26 cellular contexts compared by ENCODE assay signal in the genomic region with DNA sequence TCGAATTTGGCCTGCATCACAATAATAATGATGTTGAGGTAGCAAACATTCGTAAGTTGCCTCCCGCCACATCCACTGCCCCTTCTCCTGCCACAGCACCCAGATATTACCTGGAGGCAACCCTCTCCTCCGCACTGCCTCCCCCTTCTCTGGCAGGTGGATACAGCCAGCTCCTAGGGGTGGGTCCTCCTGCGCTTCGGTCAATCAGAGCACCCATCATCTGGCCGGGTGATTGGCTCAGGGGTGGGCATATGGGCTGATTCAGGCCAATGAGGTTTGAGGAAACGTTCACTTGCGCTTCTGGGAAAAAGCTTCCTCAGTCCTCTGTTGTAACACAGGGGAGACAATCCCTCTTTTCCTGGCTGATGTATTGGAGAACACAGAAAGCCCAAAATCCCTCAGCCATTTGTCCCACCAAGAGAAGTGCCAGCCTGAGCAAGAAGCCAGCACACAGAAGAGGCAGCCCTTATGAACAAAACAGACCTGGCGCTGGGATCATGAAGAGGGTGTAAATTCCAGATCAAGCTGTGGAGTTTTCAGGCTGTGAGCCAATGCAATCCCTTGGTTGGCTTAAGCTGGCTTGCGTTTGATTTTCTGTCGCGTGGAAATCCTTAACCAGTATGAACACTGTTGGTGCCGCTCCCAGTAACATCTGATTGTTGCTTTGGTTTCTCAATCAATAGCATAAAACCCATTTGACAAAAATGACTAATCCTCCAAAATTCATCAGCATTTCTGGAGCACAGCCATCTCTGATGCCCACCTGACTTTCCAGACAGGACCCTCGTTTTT.
DNase-seq lines count a peak whose midpoint lies in the region; ATAC-seq, FAIRE-seq and TF ChIP-seq lines count a peak whose summit lies in the region.
"Had no signal": no experiment of that assay in that cellular context is flagged by ENCODE, and none has a peak within 500 bp of the region (broad histone marks: within the 10 kb centered on the region; RNA-seq: fewer than 3 reads in every experiment).

No MANE protein-coding gene starts in this region.

- intact Hi-C loops in K562 (cut with micrococcal nuclease) (no loop called here), psoas muscle (cut with DNase I) (no loop called here), stomach (cut with DNase I; ENCODE audit: low total_unique reads) (no loop called here), tibial artery (cut with DNase I; ENCODE audit: low total_unique reads) (no loop called here)

- BruUV-seq in K562 (replicated peaks; lab: Mats Ljungman, UMichigan): no TSS peak

- TF ChIP-seq POLR2A in K562 (conservative IDR thresholded peaks at IDR 0.05): no peak
- TF ChIP-seq POLR2A in stomach (IDR thresholded peaks at IDR 0.05): no peak

- ATAC-seq in K562 (peak; percentile 54; the same call in 2 of the 3 replicates), psoas muscle (peak; percentile 66 to 87 (median 79))
- ATAC-seq: A549; gastroesophageal sphincter; naive thymus-derived CD4-positive, alpha-beta T cell; pancreas; right lobe of liver had no signal

- H2AFZ ChIP-seq in K562 (ENCODE audit: low read depth, low read length): no peak overlapping the region
- H2AFZ ChIP-seq: PC-9 had no signal

- H3K27me3 ChIP-seq in K562 (ENCODE audit: control insufficient read depth in 2 of 2, insufficient read depth in 2 of 2, low read length in 2 of 2): peaks cover 0 to 4% of the 10 kb centered on the region in 2 experiments; a peak in 2 of 5 replicates
- no peaks in the 10 kb centered on the region for H3K27me3 ChIP-seq in psoas muscle (ENCODE audit: insufficient read depth in 3 of 3, low read length in 2 of 3)
- H3K27me3 ChIP-seq in stomach: no peaks in the 10 kb centered on the region
- H3K27me3 ChIP-seq in tibial artery: no peaks in the 10 kb centered on the region
- H3K27me3 ChIP-seq: gastroesophageal sphincter, pancreas, right lobe of liver, SJCRH30 had no signal

- TF ChIP-seq EP300 in K562 (IDR thresholded peaks at IDR 0.05; ENCODE audit: low read length) (no peak), stomach (IDR thresholded peaks at IDR 0.05) (no peak)

- peak; percentile 37 for FAIRE-seq in K562 (lab: Jason Lieb, UNC)
- FAIRE-seq: A549, keratinocyte, pancreas had no signal

- H3K9me3 Mint-ChIP-seq in T-helper 2 cell treated with Interferon-gamma antibody and Interleukin-4, amounts not matched to agents 5 μg/mL and 100 μg/mL, for 36 hours: peaks cover 4% of the 10 kb centered on the region

- H3K9me3 ChIP-seq in K562 (replicated peaks; ENCODE audit: control insufficient read depth, insufficient read depth, low read depth, low read length) (no peaks in the 10 kb centered on the region), psoas muscle (no peaks in the 10 kb centered on the region), stomach (no peaks in the 10 kb centered on the region), tibial artery (no peaks in the 10 kb centered on the region)
- H3K9me3 ChIP-seq: A549, gastroesophageal sphincter, pancreas, right lobe of liver, SJCRH30 had no signal

- no peaks in the 10 kb centered on the region for H4K20me1 ChIP-seq in K562 (replicated peaks; ENCODE audit: control insufficient read depth, insufficient read depth, low read length)

- no peak overlapping the region for H3K27ac ChIP-seq in K562 (ENCODE audit: extremely low read depth, low read depth, low read length)
- H3K27ac ChIP-seq in psoas muscle: no peak overlapping the region
- H3K27ac ChIP-seq in stomach: peak overlapping the region in 1 of 5 donors; percentile 30
- H3K27ac ChIP-seq in RWPE1: no peak overlapping the region
- no peak overlapping the region for H3K27ac ChIP-seq in tibial artery
- H3K27ac ChIP-seq: A549, gastroesophageal sphincter, pancreas, PC-9, right lobe of liver, SJCRH30 had no signal

- no peak overlapping the region for H3K4me3 Mint-ChIP-seq in T-helper 2 cell treated with Interferon-gamma antibody and Interleukin-4, amounts not matched to agents 5 μg/mL and 100 μg/mL, for 36 hours
- H3K4me3 Mint-ChIP-seq: activated naive CD8-positive, alpha-beta T cell treated with anti-CD3 and anti-CD28 coated beads, Interleukin-2, amount 10 ng/mL, durations not matched to agents 7 days and 5 days; memory B cell; naive thymus-derived CD4-positive, alpha-beta T cell had no signal

- no peak for DNase-seq in T-helper 2 cell treated with Interferon-gamma antibody and Interleukin-4, amounts not matched to agents 5 μg/mL and 100 μg/mL, for 36 hours (ENCODE audit: low spot score)
- DNase-seq in T-helper 2 cell (no peak), NCI-H2029 (lab: John Stamatoyannopoulos, UW) (peak; percentile 70), K562 (ENCODE audit: extremely low read depth in 1 of 4, low spot score in 3 of 4) (peak in 1 of 4 experiments; percentile 33), psoas muscle (no peak), stomach (no peak), RWPE1 (ENCODE audit: low spot score) (no peak), tibial artery (no peak)
- DNase-seq: activated CD4-positive, alpha-beta T cell treated with anti-CD3 and anti-CD28 coated beads for 48 hours; activated naive CD8-positive, alpha-beta T cell treated with anti-CD3 and anti-CD28 coated beads, Interleukin-2, amount 10 ng/mL, durations not matched to agents 7 days and 5 days; COR-L47; DMS79 treated with DMSO at 0.1 percent for 48 hours; effector CD8-positive, alpha-beta T cell; erythroblast; GOT3; naive thymus-derived CD4-positive, alpha-beta T cell; NCI-H1417; NCI-H774; pancreas; PC-9; right lobe of liver; SJCRH30 had no signal

- no peak for TF ChIP-seq RAD21 in K562 (CRISPR knock-in tag; conservative IDR thresholded peaks at IDR 0.05 in 1 of 2, IDR thresholded peaks at IDR 0.05 in 1 of 2)

- peak overlapping the region; percentile 84 for H3K27ac Mint-ChIP-seq in T-helper 2 cell treated with Interferon-gamma antibody and Interleukin-4, amounts not matched to agents 5 μg/mL and 100 μg/mL, for 36 hours
- H3K27ac Mint-ChIP-seq: activated naive CD8-positive, alpha-beta T cell treated with anti-CD3 and anti-CD28 coated beads, Interleukin-2, amount 10 ng/mL, durations not matched to agents 7 days and 5 days; memory B cell had no signal

- H3K4me1 ChIP-seq in K562 (replicated peaks in 1 of 2; ENCODE audit: control insufficient read depth in 2 of 2, insufficient read depth in 2 of 2, low read length in 2 of 2) (no peaks in the 10 kb centered on the region; a peak in 1 of 5 replicates), psoas muscle (no peaks in the 10 kb centered on the region), stomach (peaks cover 0 to 6% (median 0%) of the 10 kb centered on the region in 4 donors), tibial artery (no peaks in the 10 kb centered on the region)
- H3K4me1 ChIP-seq: A549, gastroesophageal sphincter, pancreas, right lobe of liver, SJCRH30 had no signal

- no peaks in the 10 kb centered on the region for H3K27me3 Mint-ChIP-seq in T-helper 2 cell treated with Interferon-gamma antibody and Interleukin-4, amounts not matched to agents 5 μg/mL and 100 μg/mL, for 36 hours (ENCODE audit: low read depth)
- H3K27me3 Mint-ChIP-seq: activated naive CD8-positive, alpha-beta T cell treated with anti-CD3 and anti-CD28 coated beads, Interleukin-2, amount 10 ng/mL, durations not matched to agents 7 days and 5 days; memory B cell; naive thymus-derived CD4-positive, alpha-beta T cell had no signal

- 36% methylated on average over 14 of the region's 15 CpGs for WGBS in K562 (ENCODE audit: insufficient coverage, low coverage, missing lambda C conversion rate)
- 34 to 57% (median 41%) methylated on average over 15 of the region's 15 CpGs for WGBS in psoas muscle, 3 donors
- WGBS in stomach, 5 donors: 86 to 93% (median 90%) methylated on average over 15 of the region's 15 CpGs

- H3K36me3 Mint-ChIP-seq in T-helper 2 cell treated with Interferon-gamma antibody and Interleukin-4, amounts not matched to agents 5 μg/mL and 100 μg/mL, for 36 hours (ENCODE audit: low read depth): peaks cover 24% of the 10 kb centered on the region

- peaks cover 60% of the 10 kb centered on the region for H3K4me1 Mint-ChIP-seq in T-helper 2 cell treated with Interferon-gamma antibody and Interleukin-4, amounts not matched to agents 5 μg/mL and 100 μg/mL, for 36 hours (ENCODE audit: low read depth)

- in situ Hi-C loops in K562 (cut with MboI): no loop called here

- no peaks in the 10 kb centered on the region for H3K9me1 ChIP-seq in K562 (ENCODE audit: control insufficient read depth, insufficient read depth, low read length)

- no peaks in the 10 kb centered on the region for H3K36me3 ChIP-seq in K562 (ENCODE audit: control insufficient read depth, insufficient read depth, low read length)
- H3K36me3 ChIP-seq in psoas muscle (ENCODE audit: insufficient read depth in 1 of 2, low read depth in 1 of 2): no peaks in the 10 kb centered on the region
- H3K36me3 ChIP-seq in stomach: no peaks in the 10 kb centered on the region
- H3K36me3 ChIP-seq in tibial artery: no peaks in the 10 kb centered on the region
- H3K36me3 ChIP-seq: gastroesophageal sphincter, pancreas, right lobe of liver, SJCRH30 had no signal

- H3K79me2 ChIP-seq in K562 (ENCODE audit: control insufficient read depth, insufficient read depth, low read length): no peaks in the 10 kb centered on the region

- no peak for TF ChIP-seq CTCF in K562 (IDR thresholded peaks at IDR 0.05 in 2 of 3, conservative IDR thresholded peaks at IDR 0.05 in 1 of 3; ENCODE audit: insufficient read depth in 2 of 3, low read depth in 1 of 3, low read length in 3 of 3)
- no peak for TF ChIP-seq CTCF in psoas muscle (IDR thresholded peaks at IDR 0.05)
- no peak for TF ChIP-seq CTCF in stomach (IDR thresholded peaks at IDR 0.05)
- TF ChIP-seq CTCF in RWPE1 (conservative IDR thresholded peaks at IDR 0.05; ENCODE audit: low read depth): no peak
- no peak for TF ChIP-seq CTCF in tibial artery (IDR thresholded peaks at IDR 0.05)

- no peak overlapping the region for H3K4me3 ChIP-seq in K562
- H3K4me3 ChIP-seq in psoas muscle: peak overlapping the region; percentile 45
- no peak overlapping the region for H3K4me3 ChIP-seq in stomach
- no peak overlapping the region for H3K4me3 ChIP-seq in tibial artery
- H3K4me3 ChIP-seq: A549, gastroesophageal sphincter, pancreas, PC-9, right lobe of liver, SJCRH30 had no signal

- CTCF ChIA-PET in K562 (lab: Yijun Ruan, JAX; ENCODE audit: low intra/inter-chr PET ratio): no interaction called here
- CTCF ChIA-PET in RWPE1 (lab: Yijun Ruan, JAX): interaction anchor here (1.2 kb wide), 1 partner anchor 82 kb away, joined by 5 read pairs; a partner anchor contains a TSS

- no peak overlapping the region for H3K9ac ChIP-seq in K562 (ENCODE audit: insufficient read depth in 1 of 2, low read depth in 2 of 2, low read length in 2 of 2)

- no peak overlapping the region for H3K4me2 ChIP-seq in K562 (ENCODE audit: insufficient read depth, low read length)
- H3K4me2 ChIP-seq: A549, PC-9 had no signal

- POLR2A ChIA-PET in K562 (lab: Yijun Ruan, JAX): interaction anchor here (1.1 to 1.6 kb wide), 3 partner anchors 8 to 10 kb away, joined by 3 to 7 read pairs (median 4); no protein-coding TSS in a partner anchor
- POLR2A ChIA-PET in RWPE1 (lab: Yijun Ruan, JAX; ENCODE audit: low non-redundant PET): no interaction called here

TF ChIP-seq in K562, 482 proteins besides CTCF, POLR2A, EP300 and RAD21 (continues in another document):
- TF ChIP-seq RFX1 (IDR thresholded peaks at IDR 0.05) (no peak), ZNF384 (IDR thresholded peaks at IDR 0.05; ENCODE audit: low read depth, low read length) (no peak)
